1 cellular context compared by ENCODE assay signal in genomic region chr7:140519007-140519399, GRCh38.
TF ChIP-seq lines count a peak whose summit lies in the region.

No MANE protein-coding gene starts in this region.

TF ChIP-seq in IMR-90, 13 proteins besides CTCF, POLR2A, EP300 and RAD21:
- TF ChIP-seq USF2 (IDR thresholded peaks at IDR 0.05; ENCODE audit: low read depth, low read length) (no peak), CHD1 (IDR thresholded peaks at IDR 0.05; ENCODE audit: low read depth, low read length) (no peak), ELK1 (IDR thresholded peaks at IDR 0.05; ENCODE audit: borderline replicate concordance, low read depth, low read length) (no peak), MXI1 (IDR thresholded peaks at IDR 0.05; ENCODE audit: borderline replicate concordance, low read depth, low read length) (no peak), RCOR1 (IDR thresholded peaks at IDR 0.05; ENCODE audit: insufficient replicate concordance, low read length) (no peak)
